In genomic region chr21:34791776-34792503, GRCh38 we compare ENCODE assay signal across 23 cellular contexts.
DNase-seq lines count a peak whose midpoint lies in the region; ATAC-seq, FAIRE-seq and TF ChIP-seq lines count a peak whose summit lies in the region.
"Had no signal": no experiment of that assay in that cellular context is flagged by ENCODE, and none has a peak within 500 bp of the region (broad histone marks: within the 10 kb centered on the region; RNA-seq: fewer than 3 reads in every experiment).

No MANE protein-coding gene starts in this region.

- TF ChIP-seq RAD21 in K562 (CRISPR knock-in tag; conservative IDR thresholded peaks at IDR 0.05 in 1 of 2, IDR thresholded peaks at IDR 0.05 in 1 of 2) = no peak

- H3K9me1 ChIP-seq in K562 (ENCODE audit: control insufficient read depth, insufficient read depth, low read length) = no peaks in the 10 kb centered on the region

- ATAC-seq in K562 (no peak), body of pancreas (no peak), HG03354 (IDR thresholded peaks at IDR 0.05; ENCODE audit: poor library complexity, severe bottlenecking, unreplicated experiment) (no peak), GM19328 (IDR thresholded peaks at IDR 0.05; ENCODE audit: unreplicated experiment) (no peak)
- ATAC-seq: HCT116 had no signal

- peaks cover 53% of the 10 kb centered on the region for H3K36me3 ChIP-seq in K562 (ENCODE audit: control insufficient read depth, insufficient read depth, low read length)
- H3K36me3 ChIP-seq in neuronal stem cell (replicated peaks in 1 of 2; ENCODE audit: control insufficient read depth in 2 of 2, insufficient read depth in 2 of 2, low read length in 2 of 2) = no peaks in the 10 kb centered on the region
- H3K36me3 ChIP-seq in body of pancreas (replicated peaks in 1 of 2; ENCODE audit: insufficient read depth in 1 of 2, low read depth in 2 of 2) = no peaks in the 10 kb centered on the region
- H3K36me3 ChIP-seq: BE2C had no signal

- TF ChIP-seq CTCF in K562 (IDR thresholded peaks at IDR 0.05 in 2 of 3, conservative IDR thresholded peaks at IDR 0.05 in 1 of 3; ENCODE audit: insufficient read depth in 2 of 3, low read depth in 1 of 3, low read length in 3 of 3) (no peak), body of pancreas (IDR thresholded peaks at IDR 0.05) (no peak)

- H2AK5ac ChIP-seq in neuronal stem cell (ENCODE audit: low read depth, low read length) = peak overlapping the region; percentile 86

- in situ Hi-C loops in K562 (cut with MboI) = no loop called here

- H3K14ac ChIP-seq in neuronal stem cell (ENCODE audit: low read length) = no peak overlapping the region

- over 99% methylated on average over 29 of the region's 84 CpGs for WGBS in K562 (ENCODE audit: insufficient coverage, low coverage, missing lambda C conversion rate)
- no CpG with 5 or more reads among the region's 84 CpGs for WGBS in neuronal stem cell (ENCODE audit: extremely low coverage in 2 of 2, insufficient read length in 2 of 2, insufficient replicate concordance in 1 of 2), 2 donors
- 92 to 93% methylated on average over 52 to 57 of the region's 84 CpGs for WGBS in body of pancreas, 2 donors

- peak overlapping the region; percentile 32 for H4K8ac ChIP-seq in neuronal stem cell (ENCODE audit: low read depth, low read length)

- no peak for TF ChIP-seq POLR2A in K562 (conservative IDR thresholded peaks at IDR 0.05)
- no peak for TF ChIP-seq POLR2A in body of pancreas (IDR thresholded peaks at IDR 0.05)

- H3K9me3 ChIP-seq in K562 (replicated peaks; ENCODE audit: control insufficient read depth, insufficient read depth, low read depth, low read length) = no peaks in the 10 kb centered on the region
- H3K9me3 ChIP-seq in neuronal stem cell (replicated peaks in 1 of 2; ENCODE audit: control insufficient read depth in 2 of 2, insufficient read depth in 1 of 2, low read depth in 1 of 2, low read length in 2 of 2) = peaks cover 0 to 3% of the 10 kb centered on the region in 2 donors
- H3K9me3 ChIP-seq in body of pancreas = no peaks in the 10 kb centered on the region
- H3K9me3 ChIP-seq: BE2C had no signal

- H3K79me1 ChIP-seq in neuronal stem cell (ENCODE audit: low read depth, low read length) = no peaks in the 10 kb centered on the region

- H3K4me3 ChIP-seq in K562 (no peak overlapping the region), neuronal stem cell (ENCODE audit: low read length in 2 of 2) (no peak overlapping the region), body of pancreas (no peak overlapping the region)

- DNase-seq in activated gamma-delta T cell (lab: John Stamatoyannopoulos, UW) (peak; percentile 16), activated gamma-delta T cell treated with Interleukin-2 at 50 U/mL for 16 hours (no peak), K562 (ENCODE audit: extremely low read depth in 1 of 4, low spot score in 3 of 4) (no peak), neuronal stem cell (ENCODE audit: low spot score) (no peak), body of pancreas (no peak)
- DNase-seq: 8988T, ACHN, BE2C, Calu3, GOT3, Karpas-422, NCI-H1092, NCI-H1417 treated with DMSO at 0.1 percent for 48 hours, NCI-H2081, NCI-H226, NCI-H510A, NCI-H69, Right ventricle myocardium superior, RPMI8226 had no signal

- BruUV-seq in K562 (replicated peaks; lab: Mats Ljungman, UMichigan) = no TSS peak

- no peak overlapping the region for H3K27ac ChIP-seq in K562 (ENCODE audit: extremely low read depth, low read depth, low read length)
- H3K27ac ChIP-seq in neuronal stem cell (replicated peaks; ENCODE audit: low read length) = no peak overlapping the region
- H3K27ac ChIP-seq in body of pancreas = no peak overlapping the region
- H3K27ac ChIP-seq: HL-60 had no signal

- CTCF ChIA-PET in K562 (lab: Yijun Ruan, JAX; ENCODE audit: low intra/inter-chr PET ratio) = interaction anchor here (0.6 kb wide), 1 partner anchor 209 kb away, joined by 3 read pairs; no protein-coding TSS in a partner anchor

- H3K9ac ChIP-seq in K562 (ENCODE audit: insufficient read depth in 1 of 2, low read depth in 2 of 2, low read length in 2 of 2) = no peak overlapping the region
- no peak overlapping the region for H3K9ac ChIP-seq in neuronal stem cell (ENCODE audit: low read depth, low read length, poor library complexity)

- no peak overlapping the region for H2BK120ac ChIP-seq in neuronal stem cell (ENCODE audit: low read depth, low read length)

- no peak for TF ChIP-seq EP300 in K562 (IDR thresholded peaks at IDR 0.05; ENCODE audit: low read length)

- H3K4me1 ChIP-seq in K562 (replicated peaks in 1 of 2; ENCODE audit: control insufficient read depth in 2 of 2, insufficient read depth in 2 of 2, low read length in 2 of 2) = no peaks in the 10 kb centered on the region
- peaks cover 0 to 6% of the 10 kb centered on the region in 2 donors for H3K4me1 ChIP-seq in neuronal stem cell (ENCODE audit: control insufficient read depth in 2 of 2, insufficient read depth in 1 of 2, low read depth in 1 of 2, low read length in 2 of 2)
- H3K4me1 ChIP-seq in body of pancreas = peaks cover 21% of the 10 kb centered on the region
- H3K4me1 ChIP-seq: BE2C had no signal

- H3K79me2 ChIP-seq in K562 (ENCODE audit: control insufficient read depth, insufficient read depth, low read length) = no peaks in the 10 kb centered on the region

- no peak for FAIRE-seq in K562 (lab: Jason Lieb, UNC)

- H2AFZ ChIP-seq in K562 (ENCODE audit: low read depth, low read length) = no peak overlapping the region
- H2AFZ ChIP-seq in neuronal stem cell (ENCODE audit: low read length) = no peak overlapping the region

- H3K4me2 ChIP-seq in K562 (ENCODE audit: insufficient read depth, low read length) (no peak overlapping the region), neuronal stem cell (ENCODE audit: insufficient read depth, low read length, poor library complexity, severe bottlenecking) (no peak overlapping the region)

- H2BK12ac ChIP-seq in neuronal stem cell (ENCODE audit: low read length) = peak overlapping the region; percentile 19

- H3K23ac ChIP-seq in neuronal stem cell (ENCODE audit: low read depth, low read length, poor library complexity) = no peak overlapping the region

- intact Hi-C loops in K562 (cut with micrococcal nuclease) (no loop called here), body of pancreas (cut with DNase I) (no loop called here)

- H4K91ac ChIP-seq in neuronal stem cell (ENCODE audit: low read depth, low read length, poor library complexity) = no peak overlapping the region

- H2BK15ac ChIP-seq in neuronal stem cell (ENCODE audit: low read length) = no peak overlapping the region

- H3K18ac ChIP-seq in neuronal stem cell (ENCODE audit: low read length) = no peak overlapping the region

- no peak overlapping the region for H2BK5ac ChIP-seq in neuronal stem cell (ENCODE audit: low read length)

- H4K20me1 ChIP-seq in K562 (replicated peaks; ENCODE audit: control insufficient read depth, insufficient read depth, low read length) = no peaks in the 10 kb centered on the region

- H3K27me3 ChIP-seq in K562 (ENCODE audit: control insufficient read depth in 2 of 2, insufficient read depth in 2 of 2, low read length in 2 of 2) (no peaks in the 10 kb centered on the region), neuronal stem cell (ENCODE audit: control insufficient read depth in 3 of 3, insufficient read depth in 3 of 3, low read depth in 1 of 3, low read length in 3 of 3) (no peaks in the 10 kb centered on the region), body of pancreas (no peaks in the 10 kb centered on the region)
- H3K27me3 ChIP-seq: BE2C had no signal

- POLR2A ChIA-PET in K562 (lab: Yijun Ruan, JAX) = interaction anchor here (0.6 kb wide), 1 partner anchor 1058 kb away, joined by 3 read pairs; no protein-coding TSS in a partner anchor

- H3K4ac ChIP-seq in neuronal stem cell (ENCODE audit: low read length) = no peak overlapping the region

TF ChIP-seq in K562, 482 proteins besides CTCF, POLR2A, EP300 and RAD21 (continues in another document):
- TF ChIP-seq SRSF3 (IDR thresholded peaks at IDR 0.05; ENCODE audit: insufficient read depth, low read length) = no peak
- TF ChIP-seq ZNF592 (IDR thresholded peaks at IDR 0.05) = no peak
- no peak for TF ChIP-seq ZNF75A (CRISPR knock-in tag; IDR thresholded peaks at IDR 0.05)
- peak in 1 of 3 experiments; percentile 8 for TF ChIP-seq YY1 (IDR thresholded peaks at IDR 0.05; ENCODE audit: borderline replicate concordance in 1 of 3, control insufficient read depth in 1 of 3, extremely low read depth in 1 of 3, insufficient read depth in 3 of 3, insufficient read length in 1 of 3, insufficient replicate concordance in 2 of 3, low read depth in 1 of 3, low read length in 2 of 3)
- no peak for TF ChIP-seq XRCC4 (IDR thresholded peaks at IDR 0.05; ENCODE audit: extremely low read depth, insufficient read depth, insufficient read length)
- no peak for TF ChIP-seq KDM1A (IDR thresholded peaks at IDR 0.05)
- peak; percentile 78 for TF ChIP-seq POLR2G (IDR thresholded peaks at IDR 0.05; ENCODE audit: low read depth, low read length)
